In genomic region chr5:82277987-82278710, GRCh38 we compare ENCODE assay signal across 8 cellular contexts. TPM values are rescaled to one million over a fixed set of nuclear protein-coding genes. Genes with fewer than 3 reads are reported as not detected.
DNase-seq lines count a peak whose midpoint lies in the region; ATAC-seq and TF ChIP-seq lines count a peak whose summit lies in the region.

Gene RPS23 (minus strand): TSS chr5:82278354. CDS start chr5:82278323, 31 bp downstream.

- H3K9ac ChIP-seq in colonic mucosa (ENCODE audit: low read depth in 2 of 2, low read length in 2 of 2): peak within 1 kb of the TSS; percentile 87 to 89

- intact Hi-C loops in colonic mucosa (cut with DNase I) (no loop called here), left colon (cut with DNase I, micrococcal nuclease) (no loop called here)

- H3K36me3 ChIP-seq in colonic mucosa: peaks cover 10% of the 10 kb centered on the region

- H3K27ac ChIP-seq in colonic mucosa: peak within 1 kb of the TSS; percentile 45

- DNase-seq in Ammon's horn (ENCODE audit: low spot score) (peak; percentile 96), NCI-H510A treated with DMSO at 0.1 percent for 48 hours (lab: John Stamatoyannopoulos, UW) (peak; percentile 80), colonic mucosa (peak; percentile 91), left colon (peak; percentile 90 to 93)
- DNase-seq in activated CD4-positive, alpha-beta T cell treated with anti-CD3 and anti-CD28 coated beads for 4 hours: peak; percentile 86 to 89
- peak; percentile 91 for DNase-seq in stimulated activated CD4-positive, alpha-beta T cell treated with anti-CD3 and anti-CD28 coated beads, Interleukin-1b, Interleukin-23, amount 100 ng/mL, for 48 hours

- no peaks in the 10 kb centered on the region for H3K9me3 ChIP-seq in colonic mucosa

- peak; percentile 98 for TF ChIP-seq POLR2A in GM19193 (IDR thresholded peaks at IDR 0.05; ENCODE audit: extremely low read depth, insufficient read depth, insufficient read length)

- peak; percentile 97 for ATAC-seq in HG03439 (IDR thresholded peaks at IDR 0.05; ENCODE audit: unreplicated experiment)
- ATAC-seq in left colon: peak; percentile 95

- no peaks in the 10 kb centered on the region for H3K27me3 ChIP-seq in colonic mucosa

- no peak for TF ChIP-seq CTCF in colonic mucosa (IDR thresholded peaks at IDR 0.05)

- peaks cover 5% of the 10 kb centered on the region for H3K4me1 ChIP-seq in colonic mucosa

- peak within 1 kb of the TSS; percentile 79 for H3K4me3 ChIP-seq in colonic mucosa

RNA-seq across cellular contexts. Expression of gene RPS23, which starts in this region (rescaled TPM):
- total RNA-seq in colonic mucosa (1,000 to 10,000 TPM; 1,277 to 1,417 TPM), left colon (1,000 to 10,000 TPM; 1,203 to 1,280 TPM)

Comparison
In these comparisons a context has a peak if more than half of its experiments do, and no peak if none do; other contexts are left out.
1. Peak in every context shown above with its lines: DNase-seq, ATAC-seq, H3K4me3 ChIP-seq and H3K27ac ChIP-seq.